ENCODE assay signal across 17 cellular contexts in the genomic region with DNA sequence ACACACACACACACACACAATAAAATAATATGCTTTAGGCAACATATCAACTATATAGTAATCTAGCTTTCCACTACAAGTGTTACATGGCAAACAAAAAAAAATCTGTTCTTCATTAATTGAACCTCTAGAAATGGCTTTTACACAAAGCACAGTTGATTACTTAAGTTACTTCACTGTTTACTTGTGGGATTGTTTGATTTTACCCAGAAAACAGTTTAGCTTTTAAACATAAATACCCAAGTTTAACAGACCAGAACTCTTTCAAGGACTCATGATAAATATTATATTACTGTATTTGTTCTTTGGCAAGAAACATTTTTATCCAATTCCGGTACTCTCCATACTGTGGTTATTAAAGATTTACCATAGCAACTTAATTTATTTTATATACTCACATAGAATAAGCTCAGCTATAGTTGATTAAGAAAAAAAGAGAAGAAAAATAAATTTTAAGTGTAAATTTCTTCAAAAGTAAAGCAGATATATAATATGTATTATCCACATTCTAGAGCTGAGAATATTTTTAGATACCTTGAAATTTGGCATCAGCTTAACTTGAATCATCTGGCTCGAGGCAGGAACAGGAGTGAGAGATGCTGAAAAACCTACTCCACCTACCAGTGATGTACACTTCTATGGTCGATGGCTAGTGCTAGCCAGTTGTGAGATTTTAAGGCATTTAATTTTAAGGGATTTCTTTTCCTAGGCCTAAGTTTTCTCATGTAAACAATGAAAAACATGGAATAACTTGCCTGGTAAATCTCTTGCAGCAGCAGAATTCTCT.
A peak's percentile ranks its signal among the peaks of the same experiment; 100 is the strongest.
DNase-seq lines count a peak whose midpoint lies in the region; ATAC-seq and TF ChIP-seq lines count a peak whose summit lies in the region.
"Had no signal": no experiment of that assay in that cellular context is flagged by ENCODE, and none has a peak within 500 bp of the region (broad histone marks: within the 10 kb centered on the region; RNA-seq: fewer than 3 reads in every experiment).

No MANE protein-coding gene starts in this region.

- H3K9me3 ChIP-seq in endodermal cell (ENCODE audit: control insufficient read depth, low read length) = no peaks in the 10 kb centered on the region
- H3K9me3 ChIP-seq in naive thymus-derived CD4-positive, alpha-beta T cell (ENCODE audit: control insufficient read depth in 2 of 3, low read length in 3 of 3) = no peaks in the 10 kb centered on the region
- H3K9me3 ChIP-seq in esophagus muscularis mucosa = no peaks in the 10 kb centered on the region
- H3K9me3 ChIP-seq: BLaER1 treated with 17β-estradiol and CSF1 and Interleukin-3, amounts not matched to agents 10 nM and 100 nM had no signal

- H3K36me3 ChIP-seq in endodermal cell (ENCODE audit: control insufficient read depth, insufficient read depth, low read length) (no peaks in the 10 kb centered on the region), esophagus muscularis mucosa (no peaks in the 10 kb centered on the region)
- H3K36me3 ChIP-seq in naive thymus-derived CD4-positive, alpha-beta T cell (ENCODE audit: control insufficient read depth in 2 of 3, insufficient read depth in 3 of 3, low read length in 3 of 3) = no peaks in the 10 kb centered on the region
- H3K36me3 ChIP-seq: BLaER1 treated with 17β-estradiol and CSF1 and Interleukin-3, amounts not matched to agents 10 nM and 100 nM had no signal

- WGBS in endodermal cell (ENCODE audit: insufficient coverage in 1 of 2, insufficient read length in 1 of 2), 2 experiments = 95 to 100% methylated on average over 1 to 2 of the region's 3 CpGs
- 76% methylated on average over 3 of the region's 3 CpGs for WGBS in esophagus muscularis mucosa

- intact Hi-C loops in naive thymus-derived CD4-positive, alpha-beta T cell (cut with micrococcal nuclease) = no loop called here
- intact Hi-C loops in esophagus muscularis mucosa (cut with DNase I) = no loop called here

- H3K4me3 ChIP-seq in endodermal cell (ENCODE audit: low read length) (no peak overlapping the region), esophagus muscularis mucosa (no peak overlapping the region)
- no peak overlapping the region for H3K4me3 ChIP-seq in naive thymus-derived CD4-positive, alpha-beta T cell (ENCODE audit: low read length)
- H3K4me3 ChIP-seq: BLaER1 treated with 17β-estradiol and CSF1 and Interleukin-3, amounts not matched to agents 10 nM and 100 nM; GM12878 had no signal

- peaks cover 4% of the 10 kb centered on the region for H3K9me3 Mint-ChIP-seq in endodermal cell
- peaks cover 0 to 25% (median 7%) of the 10 kb centered on the region in 11 donors for H3K9me3 Mint-ChIP-seq in naive thymus-derived CD4-positive, alpha-beta T cell

- peak overlapping the region; percentile 48 for H3K27ac Mint-ChIP-seq in endodermal cell
- peak overlapping the region in 5 of 9 donors; percentile 4 to 51 (median 34) for H3K27ac Mint-ChIP-seq in naive thymus-derived CD4-positive, alpha-beta T cell
- H3K27ac Mint-ChIP-seq: B cell; CD8-positive, alpha-beta T cell; H9 had no signal

- peak; percentile 20 for DNase-seq in DMS79 treated with DMSO at 0.1 percent for 48 hours (lab: John Stamatoyannopoulos, UW)
- DNase-seq in DMS79 (lab: John Stamatoyannopoulos, UW) = no peak
- DNase-seq in endodermal cell = no peak
- DNase-seq in naive thymus-derived CD4-positive, alpha-beta T cell = no peak
- no peak for DNase-seq in esophagus muscularis mucosa (ENCODE audit: extremely low spot score)
- no peak for DNase-seq in DMS53 treated with DMSO at 0.1 percent for 48 hours (lab: John Stamatoyannopoulos, UW; ENCODE audit: unreplicated experiment)
- DNase-seq in NK-92 (lab: John Stamatoyannopoulos, UW; ENCODE audit: unreplicated experiment) = no peak
- DNase-seq: Calu3; CD8-positive, alpha-beta T cell; DMS 273 treated with DMSO at 0.1 percent for 48 hours; DMS53; H9 had no signal

- POLR2A ChIA-PET in naive thymus-derived CD4-positive, alpha-beta T cell (lab: Charles Lee) = interaction anchor here (0.7 to 1.8 kb wide), 7 partner anchors 9 to 126 kb away, joined by 3 to 8 read pairs (median 4); a partner anchor contains a TSS

- H3K4me1 ChIP-seq in endodermal cell (ENCODE audit: control insufficient read depth, insufficient read depth, low read length) (peaks cover 4% of the 10 kb centered on the region), esophagus muscularis mucosa (no peaks in the 10 kb centered on the region)
- peaks cover 0 to 11% of the 10 kb centered on the region in 2 donors for H3K4me1 ChIP-seq in naive thymus-derived CD4-positive, alpha-beta T cell (ENCODE audit: control insufficient read depth in 2 of 2, insufficient read depth in 2 of 2, low read length in 2 of 2)
- H3K4me1 ChIP-seq: BLaER1 treated with 17β-estradiol and CSF1 and Interleukin-3, amounts not matched to agents 10 nM and 100 nM had no signal

- H3K9ac ChIP-seq in endodermal cell (ENCODE audit: extremely low read depth, low read length, poor library complexity, severe bottlenecking) = no peak overlapping the region
- H3K9ac ChIP-seq: BLaER1 treated with 17β-estradiol and CSF1 and Interleukin-3, amounts not matched to agents 10 nM and 100 nM had no signal

- no peak for TF ChIP-seq POLR2A in esophagus muscularis mucosa (IDR thresholded peaks at IDR 0.05; ENCODE audit: low read depth)

- TF ChIP-seq EP300 in esophagus muscularis mucosa (IDR thresholded peaks at IDR 0.05) = no peak

- H3K27ac ChIP-seq in endodermal cell (ENCODE audit: low read depth, low read length) = no peak overlapping the region
- no peak overlapping the region for H3K27ac ChIP-seq in naive thymus-derived CD4-positive, alpha-beta T cell (ENCODE audit: low read depth, low read length)
- H3K27ac ChIP-seq in esophagus muscularis mucosa (replicated peaks in 1 of 4) = no peak overlapping the region
- H3K27ac ChIP-seq: 22Rv1; BLaER1 treated with 17β-estradiol and CSF1 and Interleukin-3, amounts not matched to agents 10 nM and 100 nM had no signal

- ATAC-seq in naive thymus-derived CD4-positive, alpha-beta T cell = no peak
- ATAC-seq: CD8-positive, alpha-beta T cell; GM12878; HepG2 had no signal

- CTCF ChIA-PET in naive thymus-derived CD4-positive, alpha-beta T cell (lab: Charles Lee) = interaction anchor here (1.3 kb wide), 1 partner anchor 10 kb away, joined by 4 read pairs; no protein-coding TSS in a partner anchor

- TF ChIP-seq CTCF in endodermal cell (conservative IDR thresholded peaks at IDR 0.05) = no peak
- TF ChIP-seq CTCF in esophagus muscularis mucosa (IDR thresholded peaks at IDR 0.05) = no peak

- H3K4me1 Mint-ChIP-seq in endodermal cell = peaks cover 12% of the 10 kb centered on the region
- peaks cover 15 to 58% (median 46%) of the 10 kb centered on the region in 7 donors for H3K4me1 Mint-ChIP-seq in naive thymus-derived CD4-positive, alpha-beta T cell
- H3K4me1 Mint-ChIP-seq: B cell had no signal

- no peaks in the 10 kb centered on the region for H3K27me3 ChIP-seq in endodermal cell (ENCODE audit: control insufficient read depth, insufficient read depth, low read length, poor library complexity, severe bottlenecking)
- H3K27me3 ChIP-seq in naive thymus-derived CD4-positive, alpha-beta T cell (ENCODE audit: control insufficient read depth in 2 of 2, insufficient read depth in 2 of 2, low read length in 2 of 2) = no peaks in the 10 kb centered on the region
- no peaks in the 10 kb centered on the region for H3K27me3 ChIP-seq in esophagus muscularis mucosa
- H3K27me3 ChIP-seq: BLaER1 treated with 17β-estradiol and CSF1 and Interleukin-3, amounts not matched to agents 10 nM and 100 nM had no signal

- no peak overlapping the region for H3K4me3 Mint-ChIP-seq in endodermal cell
- H3K4me3 Mint-ChIP-seq in naive thymus-derived CD4-positive, alpha-beta T cell = no peak overlapping the region
- H3K4me3 Mint-ChIP-seq: B cell; CD8-positive, alpha-beta T cell; H9 had no signal

- no peaks in the 10 kb centered on the region for H3K36me3 Mint-ChIP-seq in endodermal cell (ENCODE audit: low read depth)
- peaks cover 6 to 25% (median 12%) of the 10 kb centered on the region in 5 donors for H3K36me3 Mint-ChIP-seq in naive thymus-derived CD4-positive, alpha-beta T cell

- H3K27me3 Mint-ChIP-seq in endodermal cell (ENCODE audit: insufficient read depth) = no peaks in the 10 kb centered on the region
- H3K27me3 Mint-ChIP-seq in naive thymus-derived CD4-positive, alpha-beta T cell = no peaks in the 10 kb centered on the region
- H3K27me3 Mint-ChIP-seq: B cell had no signal
